ENCODE assay signal across 26 cellular contexts in the genomic region with DNA sequence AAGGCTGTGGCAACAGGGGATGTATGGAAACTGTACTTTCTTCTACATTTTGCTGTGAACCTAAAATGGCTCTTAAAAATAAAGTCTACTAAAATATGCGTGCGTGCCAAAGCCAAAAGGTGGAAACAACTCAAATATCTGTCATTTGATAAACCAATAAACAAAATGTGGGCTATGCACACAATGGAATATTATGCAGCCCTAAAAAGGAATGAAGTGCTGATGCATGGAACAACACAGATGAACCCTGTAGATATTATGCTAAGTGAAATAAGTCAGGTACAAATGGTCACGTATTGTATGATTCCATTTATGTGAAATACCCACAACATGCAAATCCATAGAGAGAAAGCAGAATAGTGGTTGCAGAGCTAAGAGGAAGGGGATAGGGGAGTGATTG. TPM values are rescaled to one million over a fixed set of nuclear protein-coding genes. Genes with fewer than 3 reads are reported as not detected.
"Had no signal": no experiment of that assay in that cellular context is flagged by ENCODE, and none has a peak within 500 bp of the region (broad histone marks: within the 10 kb centered on the region; RNA-seq: fewer than 3 reads in every experiment).

No MANE protein-coding gene starts in this region.

- ATAC-seq: natural killer cell; right cardiac atrium; right lobe of liver; stimulated activated effector memory CD8-positive, alpha-beta T cell treated with anti-CD3 and anti-CD28 coated beads, Interleukin-12 subunit alpha, Interleukin-12 subunit beta, amount 100 ng/mL, for 72 hours; stimulated activated naive B cell treated with anti-CD40 and anti-IgM and Interleukin-4, amounts not matched to agents 10 μg/mL and 1 μg/mL and 100 μg/mL, for 72 hours had no signal

- H3K27ac ChIP-seq: neutrophil, ovary, parathyroid adenoma, right lobe of liver, sigmoid colon, stomach, thoracic aorta, thyroid gland, tibial nerve, upper lobe of left lung, vagina had no signal

- H3K36me3 ChIP-seq: neutrophil, ovary, right lobe of liver, sigmoid colon, stomach, thoracic aorta, thyroid gland, tibial nerve, upper lobe of left lung, vagina had no signal

- H3K4me1 ChIP-seq: parathyroid adenoma, right lobe of liver, vagina had no signal

- FAIRE-seq: small intestine had no signal

- H2AFZ ChIP-seq: parathyroid adenoma had no signal

- H3K4me3 ChIP-seq: ovary, psoas muscle, right lobe of liver, sigmoid colon, stomach, thoracic aorta, thyroid gland, tibial nerve, upper lobe of left lung, vagina had no signal

- H3K79me2 ChIP-seq: parathyroid adenoma had no signal

- H3K9ac ChIP-seq: parathyroid adenoma had no signal

- DNase-seq: natural killer cell; nucleus accumbens; ovary; psoas muscle; right cardiac atrium; right lobe of liver; sigmoid colon; small intestine; stimulated activated CD4-positive, alpha-beta T cell treated with anti-CD3 and anti-CD28 coated beads, Interleukin-15, amount 100 ng/mL, for 24 hours; stimulated activated CD4-positive, alpha-beta T cell treated with anti-CD3 and anti-CD28 coated beads, Interleukin-2, amount 100 ng/mL, for 24 hours; stimulated activated CD4-positive, alpha-beta T cell treated with anti-CD3 and anti-CD28 coated beads, Interleukin-2, amount 100 ng/mL, for 48 hours; stimulated activated CD4-positive, alpha-beta T cell treated with anti-CD3 and anti-CD28 coated beads, Interleukin-4, amount 100 ng/mL, for 24 hours; stimulated activated naive CD4-positive, alpha-beta T cell treated with Interleukin-2 at 50 U/mL for 16 hours; stomach; thyroid gland; trophoblast cell; upper lobe of left lung had no signal

- H3K9me3 ChIP-seq: neutrophil, right lobe of liver, sigmoid colon, thyroid gland, vagina had no signal

- H3K27me3 ChIP-seq: ovary, right lobe of liver, sigmoid colon, thyroid gland, upper lobe of left lung, vagina had no signal

RNA-seq across cellular contexts. Expression of a gene that starts 8.0 kb away (rescaled TPM):
- total RNA-seq: temporal lobe had no signal
- polyA plus RNA-seq: neural cell had no signal
